Comparison of ENCODE assay signal across 8 cellular contexts in the genomic region with DNA sequence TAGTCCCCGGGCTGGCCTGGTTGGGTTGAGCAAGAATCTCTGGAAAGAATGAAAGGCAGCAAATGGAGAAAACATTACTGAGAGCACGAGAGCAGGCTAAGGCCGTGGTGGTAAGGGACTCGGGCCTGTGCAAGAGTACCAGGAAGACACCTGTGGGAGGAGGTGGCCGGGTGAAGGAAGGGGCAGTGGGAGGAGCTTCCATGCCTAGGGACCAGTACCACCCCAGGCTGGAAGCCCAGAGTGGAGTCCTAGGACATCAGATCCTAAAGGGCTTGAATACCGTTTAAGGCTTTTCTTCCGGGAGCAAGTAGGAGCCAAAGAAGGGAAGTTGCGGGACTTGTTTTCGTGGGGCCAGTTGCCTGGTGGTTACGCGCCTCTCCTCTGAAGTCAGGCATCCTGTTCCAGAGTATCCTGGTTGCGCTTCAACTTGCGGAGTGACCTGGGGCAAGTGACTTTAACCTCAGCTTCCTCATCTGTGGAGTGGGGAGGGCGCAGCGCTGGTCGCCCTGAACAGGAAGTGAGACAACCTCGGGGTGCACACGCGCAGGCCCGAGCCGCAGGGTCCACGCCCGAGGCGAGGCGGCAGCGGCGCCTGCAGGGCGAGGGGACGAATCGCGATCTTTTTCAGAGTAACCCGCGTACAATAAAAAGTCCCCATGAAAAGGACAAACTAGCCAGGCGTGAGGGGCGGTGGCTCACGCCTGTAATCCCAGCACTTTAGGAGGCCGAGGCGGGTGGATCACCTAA. TPM values are rescaled to one million over a fixed set of nuclear protein-coding genes. Genes with fewer than 3 reads are reported as not detected.
DNase-seq lines count a peak whose midpoint lies in the region; ATAC-seq and TF ChIP-seq lines count a peak whose summit lies in the region.

No MANE protein-coding gene starts in this region.

- peaks cover 0 to 39% (median 3%) of the 10 kb centered on the region in 3 donors for H3K36me3 Mint-ChIP-seq in CD8-positive, alpha-beta memory T cell

- H3K9ac ChIP-seq in OCI-LY1 (ENCODE audit: low read length) (peak overlapping the region; percentile 98), muscle layer of colon (ENCODE audit: low read length) (peak overlapping the region; percentile 68)

- no peaks in the 10 kb centered on the region for H3K9me2 ChIP-seq in OCI-LY1 (ENCODE audit: low read depth, low read length)

- peak; percentile 73 for TF ChIP-seq CTCF in OCI-LY1 (IDR thresholded peaks at IDR 0.05; ENCODE audit: low read length)

- H3K4me3 ChIP-seq in CD8-positive, alpha-beta memory T cell (ENCODE audit: low read length) = peak overlapping the region; percentile 79
- H3K4me3 ChIP-seq in OCI-LY1 (ENCODE audit: low read depth, low read length, poor library complexity, severe bottlenecking) (peak overlapping the region; percentile 99), muscle layer of colon (ENCODE audit: low read depth in 1 of 2, low read length in 2 of 2) (peak overlapping the region; percentile 83 to 86)

- H2AFZ ChIP-seq in OCI-LY1 (ENCODE audit: low read length) = peak overlapping the region; percentile 86; the same call in 1 of the 2 replicates

- POLR2A ChIA-PET in CD8-positive, alpha-beta memory T cell (lab: Charles Lee) = interaction anchor here (1.0 to 2.0 kb wide), 6 partner anchors 32 to 328 kb away, joined by 3 to 10 read pairs (median 4); a partner anchor contains a TSS

- H3K4me2 ChIP-seq in OCI-LY1 (ENCODE audit: low read length) = peak overlapping the region; percentile 97

- peak; percentile 54 for ATAC-seq in GM19438 (IDR thresholded peaks at IDR 0.05; ENCODE audit: low read depth, unreplicated experiment)

- H3K4me3 Mint-ChIP-seq in CD8-positive, alpha-beta memory T cell = peak overlapping the region; percentile 92 to 99 (median 95)

- peak overlapping the region; percentile 80 for H3K27ac ChIP-seq in CD8-positive, alpha-beta memory T cell (ENCODE audit: low read depth, low read length)
- H3K27ac ChIP-seq in OCI-LY1 (ENCODE audit: low read depth, low read length, poor library complexity, severe bottlenecking) = peak overlapping the region; percentile 86
- peak overlapping the region; percentile 75 for H3K27ac ChIP-seq in muscle layer of colon (ENCODE audit: low read depth, low read length)

- peak overlapping the region; percentile 90 to 99 (median 96) for H3K27ac Mint-ChIP-seq in CD8-positive, alpha-beta memory T cell

- no peaks in the 10 kb centered on the region for H3K27me3 Mint-ChIP-seq in CD8-positive, alpha-beta memory T cell

- H3K27me3 ChIP-seq in CD8-positive, alpha-beta memory T cell (ENCODE audit: insufficient read depth, low read length, poor library complexity, severe bottlenecking) = no peaks in the 10 kb centered on the region
- H3K27me3 ChIP-seq in OCI-LY1 (ENCODE audit: insufficient read depth, low read length) (no peaks in the 10 kb centered on the region), muscle layer of colon (ENCODE audit: control insufficient read depth in 1 of 2, insufficient read depth in 2 of 2, low read length in 2 of 2) (no peaks in the 10 kb centered on the region)

- CTCF ChIA-PET in CD8-positive, alpha-beta memory T cell (lab: Charles Lee) = interaction anchor here (0.7 to 3.1 kb wide), 19 partner anchors 10 to 367 kb away, joined by 3 to 28 read pairs (median 6); a partner anchor contains a TSS

- H3K9me3 Mint-ChIP-seq in CD8-positive, alpha-beta memory T cell = no peaks in the 10 kb centered on the region

- no peak for TF ChIP-seq POLR2A in erythroblast (IDR thresholded peaks at IDR 0.05; ENCODE audit: low read length)

- DNase-seq in CD8-positive, alpha-beta memory T cell = peak; percentile 70 to 87 (median 78)
- peak; percentile 97 for DNase-seq in HT-29 (ENCODE audit: low spot score)
- peak; percentile 49 for DNase-seq in activated T-cell treated with anti-CD3 and anti-CD28 coated beads for 4 hours
- peak; percentile 87 for DNase-seq in erythroblast (lab: John Stamatoyannopoulos, UW)
- peak; percentile 57 to 59 for DNase-seq in stimulated activated CD8-positive, alpha-beta memory T cell treated with anti-CD3 and anti-CD28 coated beads, Interleukin-7, amount 100 ng/mL, for 1 hour (ENCODE audit: low read depth in 2 of 2)

- H3F3A ChIP-seq in OCI-LY1 (ENCODE audit: insufficient read depth, low read length) = no peaks in the 10 kb centered on the region

- H3K9me3 ChIP-seq in CD8-positive, alpha-beta memory T cell (ENCODE audit: low read length) = no peaks in the 10 kb centered on the region
- H3K9me3 ChIP-seq in OCI-LY1 (ENCODE audit: low read length) = no peaks in the 10 kb centered on the region
- H3K9me3 ChIP-seq in muscle layer of colon (ENCODE audit: low read length) = no peaks in the 10 kb centered on the region

- H3K79me2 ChIP-seq in OCI-LY1 (ENCODE audit: insufficient read depth, low read length) = peaks cover 10% of the 10 kb centered on the region

- peaks cover 24% of the 10 kb centered on the region for H3K4me1 ChIP-seq in CD8-positive, alpha-beta memory T cell (ENCODE audit: insufficient read depth, low read length)
- peaks cover 22% of the 10 kb centered on the region for H3K4me1 ChIP-seq in OCI-LY1 (ENCODE audit: insufficient read depth, low read length, severe bottlenecking)
- peaks cover 12% of the 10 kb centered on the region for H3K4me1 ChIP-seq in muscle layer of colon (ENCODE audit: insufficient read depth, low read length)

- no peaks in the 10 kb centered on the region for H4K20me1 ChIP-seq in OCI-LY1 (ENCODE audit: insufficient read depth, low read length)

- peaks cover 4% of the 10 kb centered on the region for H3K36me3 ChIP-seq in CD8-positive, alpha-beta memory T cell (ENCODE audit: insufficient read depth, low read length)
- peaks cover 20% of the 10 kb centered on the region for H3K36me3 ChIP-seq in OCI-LY1 (ENCODE audit: insufficient read depth, low read length)
- peaks cover 8% of the 10 kb centered on the region for H3K36me3 ChIP-seq in muscle layer of colon (ENCODE audit: insufficient read depth, low read length)

- peaks cover 23 to 45% (median 33%) of the 10 kb centered on the region in 3 donors for H3K4me1 Mint-ChIP-seq in CD8-positive, alpha-beta memory T cell

RNA-seq across cellular contexts. Expression of a gene that starts 1.1 kb away (rescaled TPM):
- 10 to 100 TPM; 60.0 to 64.4 TPM for total RNA-seq in CD8-positive, alpha-beta memory T cell
- 72.1 TPM for polyA plus RNA-seq in CD8-positive, alpha-beta memory T cell
- 151 and 156 TPM in 2 replicates for total RNA-seq in HT-29 (2014; rRNA removed; shearing (Covaris generic))

RNA-seq across cellular contexts. Expression of a gene that starts 2.7 kb away (rescaled TPM):
- not detected for total RNA-seq in CD8-positive, alpha-beta memory T cell
- not detected for polyA plus RNA-seq in CD8-positive, alpha-beta memory T cell
- total RNA-seq in HT-29 (2014; rRNA removed; shearing (Covaris generic)) = not detected in 2 replicates

RNA-seq across cellular contexts. Expression of a gene that starts 31.0 kb away (rescaled TPM):
- total RNA-seq in CD8-positive, alpha-beta memory T cell = 10 to 100 TPM; 38.9 to 40.9 TPM
- polyA plus RNA-seq in CD8-positive, alpha-beta memory T cell = 8.3 TPM
- total RNA-seq in HT-29 (2014; rRNA removed; shearing (Covaris generic)) = 106 and 109 TPM in 2 replicates

RNA-seq across cellular contexts. Expression of a gene that starts 32.9 kb away (rescaled TPM):
- total RNA-seq in CD8-positive, alpha-beta memory T cell = under 1 TPM; 0.31 to 0.39 TPM
- polyA plus RNA-seq in CD8-positive, alpha-beta memory T cell = 0.08 TPM
- total RNA-seq in HT-29 (2014; rRNA removed; shearing (Covaris generic)) = 3.3 and 5.3 TPM in 2 replicates

Comparison
In these comparisons a context has a peak if more than half of its experiments do, and no peak if none do; other contexts are left out.
1. Peak in every context shown above with its lines: DNase-seq, ATAC-seq, H3K4me3 ChIP-seq and H3K27ac ChIP-seq.